Comparison of ENCODE assay signal across 1 cellular context in genomic region chr20:12058201-12058600, GRCh38.
TF ChIP-seq lines count a peak whose summit lies in the region.

No MANE protein-coding gene starts in this region.

TF ChIP-seq in WTC11, 78 proteins besides CTCF, POLR2A, EP300 and RAD21 (continued from another document):
- TF ChIP-seq, protein P1, sequence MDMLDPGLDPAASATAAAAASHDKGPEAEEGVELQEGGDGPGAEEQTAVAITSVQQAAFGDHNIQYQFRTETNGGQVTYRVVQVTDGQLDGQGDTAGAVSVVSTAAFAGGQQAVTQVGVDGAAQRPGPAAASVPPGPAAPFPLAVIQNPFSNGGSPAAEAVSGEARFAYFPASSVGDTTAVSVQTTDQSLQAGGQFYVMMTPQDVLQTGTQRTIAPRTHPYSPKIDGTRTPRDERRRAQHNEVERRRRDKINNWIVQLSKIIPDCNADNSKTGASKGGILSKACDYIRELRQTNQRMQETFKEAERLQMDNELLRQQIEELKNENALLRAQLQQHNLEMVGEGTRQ (CRISPR knock-in tag; IDR thresholded peaks at IDR 0.05), result no peak
- TF ChIP-seq AFF4 (CRISPR knock-in tag; IDR thresholded peaks at IDR 0.05; ENCODE audit: borderline replicate concordance) (no peak), NFYB (CRISPR knock-in tag; conservative IDR thresholded peaks at IDR 0.05; ENCODE audit: low read depth) (no peak), CREM (CRISPR knock-in tag; IDR thresholded peaks at IDR 0.05) (no peak), MYBL2 (CRISPR knock-in tag; IDR thresholded peaks at IDR 0.05) (no peak), MAX (CRISPR knock-in tag; IDR thresholded peaks at IDR 0.05) (no peak)
- TF ChIP-seq, protein P2, sequence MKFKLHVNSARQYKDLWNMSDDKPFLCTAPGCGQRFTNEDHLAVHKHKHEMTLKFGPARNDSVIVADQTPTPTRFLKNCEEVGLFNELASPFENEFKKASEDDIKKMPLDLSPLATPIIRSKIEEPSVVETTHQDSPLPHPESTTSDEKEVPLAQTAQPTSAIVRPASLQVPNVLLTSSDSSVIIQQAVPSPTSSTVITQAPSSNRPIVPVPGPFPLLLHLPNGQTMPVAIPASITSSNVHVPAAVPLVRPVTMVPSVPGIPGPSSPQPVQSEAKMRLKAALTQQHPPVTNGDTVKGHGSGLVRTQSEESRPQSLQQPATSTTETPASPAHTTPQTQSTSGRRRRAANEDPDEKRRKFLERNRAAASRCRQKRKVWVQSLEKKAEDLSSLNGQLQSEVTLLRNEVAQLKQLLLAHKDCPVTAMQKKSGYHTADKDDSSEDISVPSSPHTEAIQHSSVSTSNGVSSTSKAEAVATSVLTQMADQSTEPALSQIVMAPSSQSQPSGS (CRISPR knock-in tag; IDR thresholded peaks at IDR 0.05; ENCODE audit: borderline replicate concordance, low read depth), result no peak
